ENCODE assay signal across 8 cellular contexts in genomic region chr11:47425611-47426010, GRCh38. TPM values are rescaled to one million over a fixed set of nuclear protein-coding genes. Genes with fewer than 3 reads are reported as not detected.
A peak's percentile ranks its signal among the peaks of the same experiment; 100 is the strongest.
DNase-seq lines count a peak whose midpoint lies in the region; ATAC-seq and TF ChIP-seq lines count a peak whose summit lies in the region.

No MANE protein-coding gene starts in this region.

- intact Hi-C loops in activated naive CD4-positive, alpha-beta T cell treated with anti-CD3 and anti-CD28 coated beads for 36 hours (cut with micrococcal nuclease) = loop anchor here (1.0 kb wide), 11 partner anchors 17 to 423 kb away; partner anchors contain the start of genes AGBL2, CELF1, DDB2 and FNBP4
- intact Hi-C loops in lower leg skin (cut with DNase I; ENCODE audit: low total_unique reads) = no loop called here

- no peaks in the 10 kb centered on the region for H3K9me3 ChIP-seq in tibial nerve

- peaks cover 7 to 47% (median 13%) of the 10 kb centered on the region in 3 donors for H3K36me3 ChIP-seq in tibial nerve

- WGBS in lower leg skin, 2 donors = 0% methylated on average over 14 of the region's 14 CpGs
- WGBS in tibial nerve, 2 donors = 0 to 1% methylated on average over 14 of the region's 14 CpGs

- H3K36me3 Mint-ChIP-seq in activated naive CD4-positive, alpha-beta T cell treated with anti-CD3 and anti-CD28 coated beads for 36 hours (ENCODE audit: low read depth) = peaks cover 40% of the 10 kb centered on the region

- CTCF ChIA-PET in activated naive CD4-positive, alpha-beta T cell treated with anti-CD3 and anti-CD28 coated beads for 36 hours (lab: Charles Lee) = interaction anchor here (0.7 to 4.1 kb wide), 4 partner anchors 8 to 52 kb away, joined by 3 to 33 read pairs (median 14); no protein-coding TSS in a partner anchor

- H3K27ac Mint-ChIP-seq in activated naive CD4-positive, alpha-beta T cell treated with anti-CD3 and anti-CD28 coated beads for 36 hours = peak overlapping the region; percentile 98

- ATAC-seq in GM19452 (IDR thresholded peaks at IDR 0.05; ENCODE audit: unreplicated experiment) = no peak

- peaks cover 4 to 21% (median 13%) of the 10 kb centered on the region in 4 donors for H3K4me1 ChIP-seq in tibial nerve

- no peaks in the 10 kb centered on the region for H3K27me3 Mint-ChIP-seq in activated naive CD4-positive, alpha-beta T cell treated with anti-CD3 and anti-CD28 coated beads for 36 hours (ENCODE audit: low read depth)

- H3K4me1 Mint-ChIP-seq in activated naive CD4-positive, alpha-beta T cell treated with anti-CD3 and anti-CD28 coated beads for 36 hours (ENCODE audit: low read depth) = peaks cover 26% of the 10 kb centered on the region

- TF ChIP-seq EP300 in tibial nerve (IDR thresholded peaks at IDR 0.05) = no peak

- peak overlapping the region; percentile 83 to 93 (median 88) for H3K27ac ChIP-seq in tibial nerve

- H3K4me3 Mint-ChIP-seq in activated naive CD4-positive, alpha-beta T cell treated with anti-CD3 and anti-CD28 coated beads for 36 hours = peak overlapping the region; percentile 98

- H3K4me3 ChIP-seq in astrocyte of the spinal cord (ENCODE audit: low read depth, low read length) (peak overlapping the region; percentile 100), lower leg skin (ENCODE audit: low read depth, poor library complexity, severe bottlenecking) (peak overlapping the region; percentile 82), tibial nerve (peak overlapping the region; percentile 58 to 84 (median 65))

- in situ Hi-C loops in astrocyte of the spinal cord (cut with HindIII; ENCODE audit: low sequenced_read_pairs) (no loop called here), GM13977 (cut with MboI; ENCODE audit: low pct_unique_long_range_greater_than_20kb, low sequenced_read_pairs, unreplicated experiment) (no loop called here)

- H3K27me3 ChIP-seq in tibial nerve = no peaks in the 10 kb centered on the region

- TF ChIP-seq POLR2A in lower leg skin (IDR thresholded peaks at IDR 0.05) (no peak), tibial nerve (IDR thresholded peaks at IDR 0.05) (no peak)

- DNase-seq in activated naive CD4-positive, alpha-beta T cell treated with anti-CD3 and anti-CD28 coated beads for 36 hours = no peak
- no peak for DNase-seq in activated naive CD4-positive, alpha-beta T cell treated with anti-CD3 and anti-CD28 coated beads, Interleukin-2, amount 50 U/mL, for 16 hours
- no peak for DNase-seq in astrocyte of the spinal cord (ENCODE audit: low read depth, low spot score)
- DNase-seq in lower leg skin (ENCODE audit: low spot score in 2 of 2) = no peak
- no peak for DNase-seq in tibial nerve (ENCODE audit: low spot score in 2 of 2)
- no peak for DNase-seq in GM13977 (ENCODE audit: low spot score)
- no peak for DNase-seq in SK-N-DZ (ENCODE audit: low spot score)

- H3K9me3 Mint-ChIP-seq in activated naive CD4-positive, alpha-beta T cell treated with anti-CD3 and anti-CD28 coated beads for 36 hours = no peaks in the 10 kb centered on the region

- TF ChIP-seq CTCF in astrocyte of the spinal cord (IDR thresholded peaks at IDR 0.05; ENCODE audit: low read depth, low read length) (no peak), lower leg skin (IDR thresholded peaks at IDR 0.05) (no peak), tibial nerve (IDR thresholded peaks at IDR 0.05) (no peak), GM13977 (IDR thresholded peaks at IDR 0.05; ENCODE audit: extremely low read depth, insufficient read depth, missing control alignments) (no peak)

RNA-seq across cellular contexts. Expression of gene PSMC3, which starts 0.6 kb away (rescaled TPM):
- total RNA-seq in activated naive CD4-positive, alpha-beta T cell treated with anti-CD3 and anti-CD28 coated beads for 36 hours = 100 to 1,000 TPM; 127 to 129 TPM
- total RNA-seq in lower leg skin (100 to 1,000 TPM in 3 of 4 donors, 10 to 100 TPM in 1; 81.0 to 164 (median 118) TPM), tibial nerve (100 to 1,000 TPM; 103 to 147 (median 128) TPM)
- 322 and 344 TPM in 2 replicates for polyA plus RNA-seq in SK-N-DZ (2014; cell fraction: cytosol; rRNA removed)
- polyA plus RNA-seq in SK-N-DZ (2014; cell fraction: nucleus; rRNA removed) = 120 and 171 TPM in 2 replicates

RNA-seq across cellular contexts. Expression of gene SLC39A13, which starts 17.2 kb away (rescaled TPM):
- 1 to 10 TPM; 9.2 TPM for total RNA-seq in activated naive CD4-positive, alpha-beta T cell treated with anti-CD3 and anti-CD28 coated beads for 36 hours
- 10 to 100 TPM; 22.9 to 59.2 (median 46.4) TPM for total RNA-seq in lower leg skin
- total RNA-seq in tibial nerve = 100 to 1,000 TPM in 3 of 4 donors, 10 to 100 TPM in 1; 91.6 to 142 (median 116) TPM
- polyA plus RNA-seq in SK-N-DZ (2014; cell fraction: cytosol; rRNA removed) = 27.2 and 37.3 TPM in 2 replicates
- polyA plus RNA-seq in SK-N-DZ (2014; cell fraction: nucleus; rRNA removed) = 82.3 and 117 TPM in 2 replicates

RNA-seq across cellular contexts. Expression of gene RAPSN, which starts 23.3 kb away (rescaled TPM):
- not detected for total RNA-seq in activated naive CD4-positive, alpha-beta T cell treated with anti-CD3 and anti-CD28 coated beads for 36 hours
- total RNA-seq in lower leg skin (under 1 TPM in 1 of 4 donors, not detected in 3; 0.49 TPM), tibial nerve (1 to 10 TPM; 2.2 to 6.7 (median 2.7) TPM)
- polyA plus RNA-seq in SK-N-DZ (2014; cell fraction: cytosol; rRNA removed) = 0.28 and 1.2 TPM in 2 replicates
- polyA plus RNA-seq in SK-N-DZ (2014; cell fraction: nucleus; rRNA removed) = 0.31 TPM in 1 of 2 replicates, not detected in the other

RNA-seq across cellular contexts. Expression of gene SPI1, which starts 47.3 kb away (rescaled TPM):
- not detected for total RNA-seq in activated naive CD4-positive, alpha-beta T cell treated with anti-CD3 and anti-CD28 coated beads for 36 hours
- total RNA-seq in lower leg skin (10 to 100 TPM in 2 of 4 donors, 1 to 10 TPM in 2; 7.7 to 13.4 (median 10.6) TPM), tibial nerve (10 to 100 TPM; 18.8 to 73.5 (median 25.2) TPM)
- polyA plus RNA-seq in SK-N-DZ (2014; cell fraction: cytosol; rRNA removed) = 0.29 and 0.31 TPM in 2 replicates
- not detected in 2 replicates for polyA plus RNA-seq in SK-N-DZ (2014; cell fraction: nucleus; rRNA removed)
